Comparison of ENCODE assay signal across 1 cellular context in genomic region chr3:149886957-149887356, GRCh38.
TF ChIP-seq lines count a peak whose summit lies in the region.

No MANE protein-coding gene starts in this region.

TF ChIP-seq in HepG2, 621 proteins besides CTCF, POLR2A, EP300 and RAD21 (continued from another document):
- no peak for TF ChIP-seq ZNF574 (CRISPR knock-in tag; IDR thresholded peaks at IDR 0.05)
- no peak for TF ChIP-seq ZNF616 (CRISPR knock-in tag; IDR thresholded peaks at IDR 0.05; ENCODE audit: low read depth)
- no peak for TF ChIP-seq BRCA1 (CRISPR knock-in tag; IDR thresholded peaks at IDR 0.05)
- TF ChIP-seq CERS6 (CRISPR knock-in tag; IDR thresholded peaks at IDR 0.05): no peak
- TF ChIP-seq SIN3A (IDR thresholded peaks at IDR 0.05; ENCODE audit: borderline replicate concordance, low read depth, low read length): no peak
- no peak for TF ChIP-seq BORCS8-MEF2B (CRISPR knock-in tag; IDR thresholded peaks at IDR 0.05)
- no peak for TF ChIP-seq ZNF333 (CRISPR knock-in tag; IDR thresholded peaks at IDR 0.05; ENCODE audit: borderline replicate concordance)
- no peak for TF ChIP-seq SKI (IDR thresholded peaks at IDR 0.05; ENCODE audit: partially characterized antibody)
- no peak for TF ChIP-seq REST (IDR thresholded peaks at IDR 0.05; ENCODE audit: borderline replicate concordance in 1 of 2, low read depth in 1 of 2, low read length in 2 of 2)
- no peak for TF ChIP-seq E2F5 (CRISPR knock-in tag; conservative IDR thresholded peaks at IDR 0.05)
- TF ChIP-seq GLMP (CRISPR knock-in tag; IDR thresholded peaks at IDR 0.05; ENCODE audit: borderline replicate concordance): no peak
- no peak for TF ChIP-seq RBM39 (IDR thresholded peaks at IDR 0.05; ENCODE audit: low read depth, low read length, poor library complexity, severe bottlenecking)
- no peak for TF ChIP-seq ZFX (CRISPR knock-in tag; IDR thresholded peaks at IDR 0.05; ENCODE audit: low read depth)
TF ChIP-seq in HepG2: peak in this region for 0.
